Comparison of ENCODE assay signal across 29 cellular contexts in the genomic region with DNA sequence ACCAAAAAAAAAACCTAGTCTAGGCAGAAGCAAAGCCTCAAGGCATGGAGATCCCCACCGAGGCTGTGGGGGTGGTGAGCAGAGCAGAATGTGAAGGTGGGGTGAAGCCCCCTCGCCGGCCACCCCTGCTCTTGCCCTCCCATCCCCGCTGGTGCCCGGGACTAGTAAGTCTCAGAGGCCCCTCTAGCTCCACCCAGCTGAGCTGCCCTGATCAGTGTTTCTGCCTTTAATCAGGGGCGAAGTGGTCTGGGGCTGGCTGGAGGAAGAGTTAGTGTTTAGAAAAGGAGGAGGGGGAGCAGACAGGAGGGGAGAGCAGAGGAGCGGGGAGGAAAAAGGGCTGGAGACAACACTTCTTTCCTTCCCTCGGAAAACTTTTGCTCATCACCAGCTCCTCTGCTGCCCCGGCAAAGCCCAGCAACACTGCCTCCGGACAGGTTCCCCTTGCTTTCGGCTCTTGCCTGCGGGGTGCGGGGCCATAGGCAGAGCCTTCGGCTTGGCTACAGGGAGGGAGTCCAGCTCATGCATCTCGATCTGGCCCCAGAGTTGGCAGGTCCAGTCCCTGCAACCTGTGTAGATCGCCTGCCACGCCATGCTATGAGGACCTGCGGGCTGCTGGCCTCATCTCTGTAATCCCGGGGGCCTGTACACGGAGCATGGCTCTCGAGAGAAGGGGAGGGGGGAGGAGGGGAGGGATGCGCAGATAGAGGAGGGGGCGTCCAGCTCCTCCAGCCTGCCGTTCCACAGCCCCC. TPM values are rescaled to one million over a fixed set of nuclear protein-coding genes. Genes with fewer than 3 reads are reported as not detected.
"Had no signal": no experiment of that assay in that cellular context is flagged by ENCODE, and none has a peak within 500 bp of the region (broad histone marks: within the 10 kb centered on the region; RNA-seq: fewer than 3 reads in every experiment).

No MANE protein-coding gene starts in this region.

- H3K9me3 Mint-ChIP-seq: natural killer cell treated with Interleukin-12 subunit alpha and Interleukin-12 subunit beta and Interleukin-15 and Interleukin-18, amount 100 ng/mL, for 72 hours; T-helper 2 cell treated with Interferon-gamma antibody and Interleukin-4, amounts not matched to agents 5 μg/mL and 100 μg/mL, for 36 hours had no signal

- FAIRE-seq: urothelium cell line had no signal

- H3K4me3 ChIP-seq: heart left ventricle, left ventricle myocardium inferior, mucosa of descending colon, right lobe of liver, testis, transverse colon had no signal

- H3K27ac ChIP-seq: heart left ventricle, left ventricle myocardium inferior, right lobe of liver, testis, transverse colon had no signal

- DNase-seq: activated CD4-positive, alpha-beta T cell treated with anti-CD3 and anti-CD28 coated beads for 36 hours; activated CD4-positive, CD25-positive, alpha-beta regulatory T cell; activated CD8-positive, alpha-beta memory T cell treated with anti-CD3 and anti-CD28 coated beads, Interleukin-2, amount 10 ng/mL, durations not matched to agents 7 days and 5 days; activated CD8-positive, alpha-beta T cell treated with anti-CD3 and anti-CD28 coated beads, Interleukin-2, amount 10 ng/mL, durations not matched to agents 7 days and 5 days; activated naive CD4-positive, alpha-beta T cell; activated T-cell treated with anti-CD3 and anti-CD28 coated beads, Interleukin-2, amount 50 U/mL, for 48 hours; anterior cingulate cortex; cortex of kidney; foreskin fibroblast; left ventricle myocardium inferior; right lobe of liver; stimulated activated CD4-positive, alpha-beta T cell treated with anti-CD3 and anti-CD28 coated beads, Interleukin-12 subunit alpha, Interleukin-12 subunit beta, amount 100 ng/mL, for 4 hours; stimulated activated CD4-positive, alpha-beta T cell treated with anti-CD3 and anti-CD28 coated beads, Interleukin-4, amount 100 ng/mL, for 1 hour; stimulated activated naive CD8-positive, alpha-beta T cell treated with anti-CD3 and anti-CD28 coated beads, Interleukin-15, Interleukin-2, amounts not matched to agents 100 U/mL and 50 U/mL, for 24 hours; T-helper 1 cell; testis; transverse colon had no signal

- H3K36me3 ChIP-seq: heart left ventricle, left ventricle myocardium inferior, right lobe of liver, transverse colon had no signal

- H3K4me1 Mint-ChIP-seq: activated CD4-positive, alpha-beta T cell treated with anti-CD3 and anti-CD28 coated beads for 36 hours; activated CD8-positive, alpha-beta memory T cell treated with anti-CD3 and anti-CD28 coated beads, Interleukin-2, amount 10 ng/mL, durations not matched to agents 7 days and 5 days had no signal

- H3K27ac Mint-ChIP-seq: activated CD4-positive, alpha-beta T cell treated with anti-CD3 and anti-CD28 coated beads for 36 hours; activated CD8-positive, alpha-beta memory T cell treated with anti-CD3 and anti-CD28 coated beads, Interleukin-2, amount 10 ng/mL, durations not matched to agents 7 days and 5 days; activated CD8-positive, alpha-beta T cell treated with anti-CD3 and anti-CD28 coated beads, Interleukin-2, amount 10 ng/mL, durations not matched to agents 7 days and 5 days; activated naive CD8-positive, alpha-beta T cell; natural killer cell treated with Interleukin-12 subunit alpha and Interleukin-12 subunit beta and Interleukin-15 and Interleukin-18, amount 100 ng/mL, for 72 hours; T-helper 2 cell treated with Interferon-gamma antibody and Interleukin-4, amounts not matched to agents 5 μg/mL and 100 μg/mL, for 36 hours had no signal

- H3K36me3 Mint-ChIP-seq: activated CD8-positive, alpha-beta memory T cell treated with anti-CD3 and anti-CD28 coated beads, Interleukin-2, amount 10 ng/mL, durations not matched to agents 7 days and 5 days; activated naive CD8-positive, alpha-beta T cell; natural killer cell treated with Interleukin-12 subunit alpha and Interleukin-12 subunit beta and Interleukin-15 and Interleukin-18, amount 100 ng/mL, for 72 hours had no signal

- H3K27me3 ChIP-seq: right lobe of liver, testis had no signal

- H3K4me3 Mint-ChIP-seq: activated CD4-positive, alpha-beta T cell treated with anti-CD3 and anti-CD28 coated beads for 36 hours; activated CD8-positive, alpha-beta memory T cell treated with anti-CD3 and anti-CD28 coated beads, Interleukin-2, amount 10 ng/mL, durations not matched to agents 7 days and 5 days; activated CD8-positive, alpha-beta T cell treated with anti-CD3 and anti-CD28 coated beads, Interleukin-2, amount 10 ng/mL, durations not matched to agents 7 days and 5 days; activated naive CD8-positive, alpha-beta T cell; natural killer cell treated with Interleukin-12 subunit alpha and Interleukin-12 subunit beta and Interleukin-15 and Interleukin-18, amount 100 ng/mL, for 72 hours; T-helper 2 cell treated with Interferon-gamma antibody and Interleukin-4, amounts not matched to agents 5 μg/mL and 100 μg/mL, for 36 hours had no signal

- ATAC-seq: activated CD4-positive, alpha-beta T cell treated with anti-CD3 and anti-CD28 coated beads for 36 hours; activated CD8-positive, alpha-beta memory T cell treated with anti-CD3 and anti-CD28 coated beads, Interleukin-2, amount 10 ng/mL, durations not matched to agents 7 days and 5 days; activated CD8-positive, alpha-beta T cell treated with anti-CD3 and anti-CD28 coated beads, Interleukin-2, amount 10 ng/mL, durations not matched to agents 7 days and 5 days; esophagus mucosa; heart left ventricle; mucosa of descending colon; natural killer cell treated with Interleukin-12 subunit alpha and Interleukin-12 subunit beta and Interleukin-15 and Interleukin-18, amount 100 ng/mL, for 72 hours; stimulated activated naive CD8-positive, alpha-beta T cell treated with anti-CD3 and anti-CD28 coated beads, Interleukin-15, Interleukin-2, amounts not matched to agents 100 U/mL and 50 U/mL, for 24 hours had no signal

- H3K4me1 ChIP-seq: left ventricle myocardium inferior, right lobe of liver, testis, transverse colon had no signal

- H3K9me3 ChIP-seq: heart left ventricle, left ventricle myocardium inferior, mucosa of descending colon, right lobe of liver, testis, transverse colon had no signal

RNA-seq across cellular contexts. Expression of a gene that starts 3.4 kb away (rescaled TPM):
- total RNA-seq: activated CD4-positive, alpha-beta T cell treated with anti-CD3 and anti-CD28 coated beads for 36 hours; activated CD8-positive, alpha-beta memory T cell treated with anti-CD3 and anti-CD28 coated beads, Interleukin-2, amount 10 ng/mL, durations not matched to agents 7 days and 5 days; activated CD8-positive, alpha-beta T cell treated with anti-CD3 and anti-CD28 coated beads, Interleukin-2, amount 10 ng/mL, durations not matched to agents 7 days and 5 days; lung microvascular endothelial cell; mesenteric fat pad; myocyte; natural killer cell treated with Interleukin-12 subunit alpha and Interleukin-12 subunit beta and Interleukin-15 and Interleukin-18, amount 100 ng/mL, for 72 hours; omental fat pad; pulmonary artery endothelial cell; transverse colon had no signal
